Comparison of ENCODE assay signal across 11 cellular contexts in genomic region chr10:821322-821721, GRCh38.
A peak's percentile ranks its signal among the peaks of the same experiment; 100 is the strongest.
DNase-seq lines count a peak whose midpoint lies in the region; ATAC-seq and TF ChIP-seq lines count a peak whose summit lies in the region.
"Had no signal": no experiment of that assay in that cellular context is flagged by ENCODE, and none has a peak within 500 bp of the region (broad histone marks: within the 10 kb centered on the region; RNA-seq: fewer than 3 reads in every experiment).

No MANE protein-coding gene starts in this region.

- peaks cover 57% of the 10 kb centered on the region for H3K36me3 Mint-ChIP-seq in CD4-positive, CD25-positive, alpha-beta regulatory T cell
- H3K36me3 Mint-ChIP-seq in HFFc6 (ENCODE audit: low read depth) (peaks cover 50% of the 10 kb centered on the region), nephron progenitor cell (ENCODE audit: low read depth) (peaks cover 69% of the 10 kb centered on the region)

- TF ChIP-seq CTCF in HFFc6 (IDR thresholded peaks at IDR 0.05) = no peak
- no peak for TF ChIP-seq CTCF in cardiac fibroblast (IDR thresholded peaks at IDR 0.05; ENCODE audit: low read depth, low read length)
- no peak for TF ChIP-seq CTCF in nephron progenitor cell (IDR thresholded peaks at IDR 0.05)
- TF ChIP-seq CTCF in upper lobe of right lung (IDR thresholded peaks at IDR 0.05) = no peak

- DNase-seq in CD4-positive, CD25-positive, alpha-beta regulatory T cell = no peak
- DNase-seq in HFFc6 (no peak), cardiac fibroblast (ENCODE audit: low read depth in 2 of 2) (peak; percentile 28 to 67), nephron progenitor cell (no peak), NK-92 (lab: John Stamatoyannopoulos, UW; ENCODE audit: unreplicated experiment) (no peak), upper lobe of right lung (no peak)
- no peak for DNase-seq in activated effector memory CD4-positive, alpha-beta T cell treated with anti-CD3 and anti-CD28 coated beads, Interleukin-2, amount 50 U/mL, for 16 hours
- DNase-seq: body of pancreas; NCI-H1048; stimulated activated CD4-positive, alpha-beta T cell treated with anti-CD3 and anti-CD28 coated beads, Interleukin-12 subunit alpha, Interleukin-12 subunit beta, amount 100 ng/mL, for 4 hours had no signal

- H3K9me3 ChIP-seq in CD4-positive, CD25-positive, alpha-beta regulatory T cell (ENCODE audit: control insufficient read depth in 2 of 2, low read length in 2 of 2) = no peaks in the 10 kb centered on the region
- no peaks in the 10 kb centered on the region for H3K9me3 ChIP-seq in upper lobe of right lung
- H3K9me3 ChIP-seq: body of pancreas had no signal

- intact Hi-C loops in upper lobe of right lung (cut with DNase I) = no loop called here

- no peak overlapping the region for H3K27ac ChIP-seq in CD4-positive, CD25-positive, alpha-beta regulatory T cell (ENCODE audit: insufficient read depth, low read length, poor library complexity, severe bottlenecking)
- H3K27ac ChIP-seq in upper lobe of right lung = no peak overlapping the region
- H3K27ac ChIP-seq: body of pancreas had no signal

- ATAC-seq in CD4-positive, CD25-positive, alpha-beta regulatory T cell (ENCODE audit: low read depth in 2 of 2) = no peak
- ATAC-seq in GM18498 (IDR thresholded peaks at IDR 0.05; ENCODE audit: unreplicated experiment) (no peak), upper lobe of right lung (no peak)
- ATAC-seq: body of pancreas had no signal

- H3K36me3 ChIP-seq in CD4-positive, CD25-positive, alpha-beta regulatory T cell (ENCODE audit: control insufficient read depth, insufficient read depth, low read length) = peaks cover 88% of the 10 kb centered on the region
- peaks cover 97% of the 10 kb centered on the region for H3K36me3 ChIP-seq in upper lobe of right lung

- H3K27me3 ChIP-seq in CD4-positive, CD25-positive, alpha-beta regulatory T cell (ENCODE audit: control insufficient read depth, insufficient read depth, low read length) = no peaks in the 10 kb centered on the region
- no peaks in the 10 kb centered on the region for H3K27me3 ChIP-seq in upper lobe of right lung
- H3K27me3 ChIP-seq: body of pancreas had no signal

- no peaks in the 10 kb centered on the region for H3K9me3 Mint-ChIP-seq in CD4-positive, CD25-positive, alpha-beta regulatory T cell
- H3K9me3 Mint-ChIP-seq in HFFc6 = no peaks in the 10 kb centered on the region
- H3K9me3 Mint-ChIP-seq in nephron progenitor cell = no peaks in the 10 kb centered on the region

- H3K27me3 Mint-ChIP-seq in CD4-positive, CD25-positive, alpha-beta regulatory T cell = no peaks in the 10 kb centered on the region
- H3K27me3 Mint-ChIP-seq in HFFc6 (ENCODE audit: insufficient read depth) (peaks cover 6% of the 10 kb centered on the region), nephron progenitor cell (ENCODE audit: low read depth, poor library complexity) (no peaks in the 10 kb centered on the region)

- no peaks in the 10 kb centered on the region for H3K4me1 ChIP-seq in CD4-positive, CD25-positive, alpha-beta regulatory T cell (ENCODE audit: control insufficient read depth, insufficient read depth, low read length, poor library complexity, severe bottlenecking)
- peaks cover 16% of the 10 kb centered on the region for H3K4me1 ChIP-seq in upper lobe of right lung

- peak overlapping the region in 2 of 3 donors; percentile 40 to 48 for H3K27ac Mint-ChIP-seq in CD4-positive, CD25-positive, alpha-beta regulatory T cell
- peak overlapping the region; percentile 58; the same call in 1 of the 2 replicates for H3K27ac Mint-ChIP-seq in HFFc6
- peak overlapping the region; percentile 49 for H3K27ac Mint-ChIP-seq in nephron progenitor cell

- no peak overlapping the region for H3K4me3 Mint-ChIP-seq in CD4-positive, CD25-positive, alpha-beta regulatory T cell
- H3K4me3 Mint-ChIP-seq in HFFc6 = no peak overlapping the region
- no peak overlapping the region for H3K4me3 Mint-ChIP-seq in nephron progenitor cell

- no peak overlapping the region for H3K4me3 ChIP-seq in CD4-positive, CD25-positive, alpha-beta regulatory T cell (ENCODE audit: low read depth, low read length)
- H3K4me3 ChIP-seq in cardiac fibroblast (replicated peaks in 1 of 2; ENCODE audit: low read depth in 2 of 2, low read length in 2 of 2) = no peak overlapping the region
- no peak overlapping the region for H3K4me3 ChIP-seq in upper lobe of right lung
- H3K4me3 ChIP-seq: body of pancreas had no signal

- peaks cover 0 to 6% (median 5%) of the 10 kb centered on the region in 4 donors for H3K4me1 Mint-ChIP-seq in CD4-positive, CD25-positive, alpha-beta regulatory T cell
- H3K4me1 Mint-ChIP-seq in HFFc6 (ENCODE audit: low read depth) (peaks cover 28% of the 10 kb centered on the region), nephron progenitor cell (no peaks in the 10 kb centered on the region)

Comparison
In these comparisons a context has a peak if more than half of its experiments do, and no peak if none do; other contexts are left out.
1. DNase-seq: peak in cardiac fibroblast (2 of 2); none in CD4-positive, CD25-positive, alpha-beta regulatory T cell (0 of 3), HFFc6 (single experiment), nephron progenitor cell (single experiment), activated effector memory CD4-positive, alpha-beta T cell treated with anti-CD3 and anti-CD28 coated beads, Interleukin-2, amount 50 U/mL, for 16 hours (single experiment), NK-92 (single experiment) and upper lobe of right lung (single experiment).
2. Peak in every context shown above with its lines, with median percentiles within 50 percentile points of each other: H3K27ac Mint-ChIP-seq.